ENCODE assay signal across 10 cellular contexts in genomic region chr20:8231038-8231437, GRCh38.
"Had no signal": no experiment of that assay in that cellular context is flagged by ENCODE, and none has a peak within 500 bp of the region (broad histone marks: within the 10 kb centered on the region; RNA-seq: fewer than 3 reads in every experiment).

No MANE protein-coding gene starts in this region.

- H3K9ac ChIP-seq: GM23248 had no signal

- H3K9me3 ChIP-seq: HAP-1 had no signal

- H3K36me3 ChIP-seq: HAP-1 had no signal

- H3K4me3 ChIP-seq: GM23248, HAP-1, K562 had no signal

- DNase-seq: GM23248, GOT3, H7, HFFc6, IMR-90, KG1 had no signal

- H3K4me1 ChIP-seq: HAP-1 had no signal

- H2AFZ ChIP-seq: GM23248 had no signal

- H3K27ac ChIP-seq: GM23248 had no signal

- FAIRE-seq: HTR-8/SVneo, K562 had no signal

- H3K4me3 Mint-ChIP-seq: HFFc6 had no signal

- ATAC-seq: HCT116, K562 had no signal

- H3K9me3 Mint-ChIP-seq: HFFc6 had no signal

- H3K27ac Mint-ChIP-seq: HFFc6 had no signal
